ENCODE assay signal across 19 cellular contexts in genomic region chr4:53714377-53715140, GRCh38.
DNase-seq lines count a peak whose midpoint lies in the region; ATAC-seq, FAIRE-seq and TF ChIP-seq lines count a peak whose summit lies in the region.
"Had no signal": no experiment of that assay in that cellular context is flagged by ENCODE, and none has a peak within 500 bp of the region (broad histone marks: within the 10 kb centered on the region; RNA-seq: fewer than 3 reads in every experiment).

No MANE protein-coding gene starts in this region.

- H2AFZ ChIP-seq in astrocyte (ENCODE audit: low read depth, low read length) (no peak overlapping the region), hepatocyte (no peak overlapping the region), MM.1S (ENCODE audit: low read length) (no peak overlapping the region)

- peak overlapping the region; percentile 6 for H3K4me2 ChIP-seq in astrocyte (ENCODE audit: low read length)
- H3K4me2 ChIP-seq in hepatocyte = no peak overlapping the region
- H3K4me2 ChIP-seq in MM.1S (ENCODE audit: low read depth, low read length) = no peak overlapping the region

- intact Hi-C loops in activated T-helper 1 cell treated with anti-CD3 and anti-CD28 coated beads, Interleukin-12 subunit alpha, Interleukin-12 subunit beta, Interleukin-2, Interleukin-4 antibody, amounts not matched to agents 30 ng/mL and 10 ng/mL and 1 ng/mL, durations not matched to agents 14 hours and 24 hours and 36 hours (cut with micrococcal nuclease) = no loop called here

- H3K9me3 ChIP-seq in astrocyte (ENCODE audit: insufficient read depth, low read depth, low read length) = no peaks in the 10 kb centered on the region
- no peaks in the 10 kb centered on the region for H3K9me3 ChIP-seq in hepatocyte (ENCODE audit: low read depth)
- no peaks in the 10 kb centered on the region for H3K9me3 ChIP-seq in MM.1S (replicated peaks; ENCODE audit: insufficient read depth, low read length)
- H3K9me3 ChIP-seq: right atrium auricular region had no signal

- WGBS in hepatocyte (ENCODE audit: low lambda C conversion rate, missing lambda C conversion rate) = 52% methylated on average over 6 of the region's 6 CpGs

- no peaks in the 10 kb centered on the region for H3K27me3 ChIP-seq in astrocyte (ENCODE audit: insufficient read depth, low read length)
- no peaks in the 10 kb centered on the region for H3K27me3 ChIP-seq in hepatocyte
- H3K27me3 ChIP-seq in MM.1S (replicated peaks; ENCODE audit: insufficient read depth, low read length) = no peaks in the 10 kb centered on the region
- H3K27me3 ChIP-seq: right atrium auricular region had no signal

- no peaks in the 10 kb centered on the region for H3K79me2 ChIP-seq in astrocyte (ENCODE audit: insufficient read depth, low read length)
- H3K79me2 ChIP-seq in hepatocyte = no peaks in the 10 kb centered on the region
- no peaks in the 10 kb centered on the region for H3K79me2 ChIP-seq in MM.1S (ENCODE audit: low read length)

- POLR2A ChIA-PET in AG04449 (lab: Yijun Ruan, JAX) = interaction anchor here (0.6 to 2.5 kb wide), 7 partner anchors 12 to 519 kb away, joined by 3 to 6 read pairs (median 3); no protein-coding TSS in a partner anchor

- H3K4me1 Mint-ChIP-seq in HFFc6 (ENCODE audit: low read depth) = peaks cover 69% of the 10 kb centered on the region
- peaks cover 31% of the 10 kb centered on the region for H3K4me1 Mint-ChIP-seq in astrocyte (ENCODE audit: low read depth, unreplicated experiment)
- no peaks in the 10 kb centered on the region for H3K4me1 Mint-ChIP-seq in activated T-helper 1 cell treated with anti-CD3 and anti-CD28 coated beads, Interleukin-12 subunit alpha, Interleukin-12 subunit beta, Interleukin-2, Interleukin-4 antibody, amounts not matched to agents 30 ng/mL and 10 ng/mL and 1 ng/mL, durations not matched to agents 14 hours and 24 hours and 36 hours (ENCODE audit: low read depth)
- H3K4me1 Mint-ChIP-seq: activated CD4-positive, alpha-beta T cell treated with anti-CD3 and anti-CD28 coated beads, Interleukin-2, amount 10 ng/mL, durations not matched to agents 24 days and 14 days; activated naive CD4-positive, alpha-beta T cell treated with anti-CD3 and anti-CD28 coated beads, Interleukin-2, amount 10 ng/mL, durations not matched to agents 7 days and 5 days; stimulated activated naive CD8-positive, alpha-beta T cell treated with anti-CD3 and anti-CD28 coated beads, Interleukin-15, amount 100 ng/mL, for 72 hours had no signal

- H3K27ac ChIP-seq in astrocyte (ENCODE audit: low read depth, low read length) (no peak overlapping the region), hepatocyte (peak overlapping the region; percentile 15), MM.1S (ENCODE audit: low read length) (no peak overlapping the region)
- H3K27ac ChIP-seq: right atrium auricular region had no signal

- no peaks in the 10 kb centered on the region for H3F3A ChIP-seq in MM.1S (ENCODE audit: insufficient read depth, low read length)

- H3K36me3 ChIP-seq in astrocyte (ENCODE audit: insufficient read depth, low read length) (no peaks in the 10 kb centered on the region), hepatocyte (replicated peaks; ENCODE audit: insufficient read depth, low read depth) (no peaks in the 10 kb centered on the region), MM.1S (replicated peaks; ENCODE audit: insufficient read depth, low read length) (no peaks in the 10 kb centered on the region)
- H3K36me3 ChIP-seq: right atrium auricular region had no signal

- H3K9me3 Mint-ChIP-seq in HFFc6 (no peaks in the 10 kb centered on the region), astrocyte (ENCODE audit: unreplicated experiment) (no peaks in the 10 kb centered on the region)
- H3K9me3 Mint-ChIP-seq in activated T-helper 1 cell treated with anti-CD3 and anti-CD28 coated beads, Interleukin-12 subunit alpha, Interleukin-12 subunit beta, Interleukin-2, Interleukin-4 antibody, amounts not matched to agents 30 ng/mL and 10 ng/mL and 1 ng/mL, durations not matched to agents 14 hours and 24 hours and 36 hours = no peaks in the 10 kb centered on the region
- H3K9me3 Mint-ChIP-seq: activated CD4-positive, alpha-beta T cell treated with anti-CD3 and anti-CD28 coated beads, Interleukin-2, amount 10 ng/mL, durations not matched to agents 24 days and 14 days; activated naive CD4-positive, alpha-beta T cell treated with anti-CD3 and anti-CD28 coated beads, Interleukin-2, amount 10 ng/mL, durations not matched to agents 7 days and 5 days; CD8-positive, alpha-beta T cell; stimulated activated naive CD8-positive, alpha-beta T cell treated with anti-CD3 and anti-CD28 coated beads, Interleukin-15, amount 100 ng/mL, for 72 hours had no signal

- CTCF ChIA-PET in AG04449 (lab: Yijun Ruan, JAX) = interaction anchor here (0.9 to 7.3 kb wide), 10 partner anchors 9 to 519 kb away, joined by 3 to 46 read pairs (median 4); partner anchors contain the start of gene PDGFRA

- DNase-seq in AG04449 (ENCODE audit: low read depth, low spot score) = peak; percentile 67
- peak; percentile 82 for DNase-seq in HFFc6
- peak; percentile 83 for DNase-seq in astrocyte (ENCODE audit: low read depth)
- DNase-seq in hepatocyte (ENCODE audit: low spot score) = no peak
- no peak for DNase-seq in NCI-H1092 (lab: John Stamatoyannopoulos, UW)
- DNase-seq in MM.1S = no peak
- DNase-seq in activated T-helper 1 cell treated with anti-CD3 and anti-CD28 coated beads, Interleukin-12 subunit alpha, Interleukin-12 subunit beta, Interleukin-2, Interleukin-4 antibody, amounts not matched to agents 30 ng/mL and 10 ng/mL and 1 ng/mL, durations not matched to agents 14 hours and 24 hours and 36 hours (ENCODE audit: low spot score) = no peak
- DNase-seq: activated CD4-positive, alpha-beta T cell treated with anti-CD3 and anti-CD28 coated beads, Interleukin-2, amount 10 ng/mL, durations not matched to agents 24 days and 14 days; activated CD8-positive, alpha-beta memory T cell treated with anti-CD3 and anti-CD28 coated beads, Interleukin-2, amount 50 U/mL, for 48 hours; activated naive CD4-positive, alpha-beta T cell treated with anti-CD3 and anti-CD28 coated beads, Interleukin-2, amount 10 ng/mL, durations not matched to agents 7 days and 5 days; CD8-positive, alpha-beta T cell; dermis blood vessel endothelial cell; hypothalamus; NCI-H2081 treated with DMSO at 0.1 percent for 48 hours; NCI-H526 treated with DMSO at 0.1 percent for 48 hours; stimulated activated naive CD8-positive, alpha-beta T cell treated with anti-CD3 and anti-CD28 coated beads, Interleukin-15, amount 100 ng/mL, for 72 hours had no signal

- H3K36me3 Mint-ChIP-seq in HFFc6 (ENCODE audit: low read depth) = no peaks in the 10 kb centered on the region; the same call in 1 of the 2 replicates
- no peaks in the 10 kb centered on the region for H3K36me3 Mint-ChIP-seq in astrocyte (ENCODE audit: low read depth, unreplicated experiment)
- no peaks in the 10 kb centered on the region for H3K36me3 Mint-ChIP-seq in activated T-helper 1 cell treated with anti-CD3 and anti-CD28 coated beads, Interleukin-12 subunit alpha, Interleukin-12 subunit beta, Interleukin-2, Interleukin-4 antibody, amounts not matched to agents 30 ng/mL and 10 ng/mL and 1 ng/mL, durations not matched to agents 14 hours and 24 hours and 36 hours (ENCODE audit: low read depth)
- H3K36me3 Mint-ChIP-seq: activated naive CD4-positive, alpha-beta T cell treated with anti-CD3 and anti-CD28 coated beads, Interleukin-2, amount 10 ng/mL, durations not matched to agents 7 days and 5 days; CD8-positive, alpha-beta T cell had no signal

- H4K20me1 ChIP-seq in astrocyte (ENCODE audit: insufficient read depth, low read length) (no peaks in the 10 kb centered on the region), hepatocyte (ENCODE audit: insufficient read depth, poor library complexity, severe bottlenecking) (no peaks in the 10 kb centered on the region), MM.1S (ENCODE audit: insufficient read depth, low read length) (no peaks in the 10 kb centered on the region)

- H3K9ac ChIP-seq in astrocyte (ENCODE audit: low read length) (no peak overlapping the region), MM.1S (ENCODE audit: low read length) (no peak overlapping the region)

- TF ChIP-seq CTCF in AG04449 (IDR thresholded peaks at IDR 0.05; ENCODE audit: insufficient read depth, low read length, missing control alignments) (no peak), HFFc6 (IDR thresholded peaks at IDR 0.05) (no peak), astrocyte (IDR thresholded peaks at IDR 0.05; ENCODE audit: insufficient read depth, low read depth, low read length) (no peak), hepatocyte (IDR thresholded peaks at IDR 0.05; ENCODE audit: poor library complexity) (no peak), MM.1S (IDR thresholded peaks at IDR 0.05; ENCODE audit: low read length) (no peak)

- H3K4me3 ChIP-seq in AG04449 (ENCODE audit: low read depth, low read length) (no peak overlapping the region), astrocyte (ENCODE audit: insufficient read depth, low read depth, low read length) (no peak overlapping the region), hepatocyte (no peak overlapping the region), MM.1S (ENCODE audit: low read length) (no peak overlapping the region)
- H3K4me3 ChIP-seq: right atrium auricular region had no signal

- H3K27ac Mint-ChIP-seq in HFFc6 = peak overlapping the region; percentile 69
- no peak overlapping the region for H3K27ac Mint-ChIP-seq in astrocyte (ENCODE audit: unreplicated experiment)
- no peak overlapping the region for H3K27ac Mint-ChIP-seq in activated T-helper 1 cell treated with anti-CD3 and anti-CD28 coated beads, Interleukin-12 subunit alpha, Interleukin-12 subunit beta, Interleukin-2, Interleukin-4 antibody, amounts not matched to agents 30 ng/mL and 10 ng/mL and 1 ng/mL, durations not matched to agents 14 hours and 24 hours and 36 hours
- H3K27ac Mint-ChIP-seq: activated CD4-positive, alpha-beta T cell treated with anti-CD3 and anti-CD28 coated beads, Interleukin-2, amount 10 ng/mL, durations not matched to agents 24 days and 14 days; activated naive CD4-positive, alpha-beta T cell treated with anti-CD3 and anti-CD28 coated beads, Interleukin-2, amount 10 ng/mL, durations not matched to agents 7 days and 5 days; CD8-positive, alpha-beta T cell had no signal

- FAIRE-seq in astrocyte (lab: Jason Lieb, UNC) = no peak
- FAIRE-seq: A204.1 had no signal

- peaks cover 11% of the 10 kb centered on the region for H3K4me1 ChIP-seq in astrocyte (ENCODE audit: insufficient read depth, low read length)
- peaks cover 12% of the 10 kb centered on the region for H3K4me1 ChIP-seq in hepatocyte (ENCODE audit: insufficient read depth)
- H3K4me1 ChIP-seq in MM.1S (ENCODE audit: low read length) = 0 out of 2 replicates have a peak, but pooled peaks cover 4% of the 10 kb centered on the region
- H3K4me1 ChIP-seq: right atrium auricular region had no signal

- peak overlapping the region; percentile 16 for H3K4me3 Mint-ChIP-seq in HFFc6
- no peak overlapping the region for H3K4me3 Mint-ChIP-seq in astrocyte (ENCODE audit: unreplicated experiment)
- no peak overlapping the region for H3K4me3 Mint-ChIP-seq in activated T-helper 1 cell treated with anti-CD3 and anti-CD28 coated beads, Interleukin-12 subunit alpha, Interleukin-12 subunit beta, Interleukin-2, Interleukin-4 antibody, amounts not matched to agents 30 ng/mL and 10 ng/mL and 1 ng/mL, durations not matched to agents 14 hours and 24 hours and 36 hours
- H3K4me3 Mint-ChIP-seq: activated CD4-positive, alpha-beta T cell treated with anti-CD3 and anti-CD28 coated beads, Interleukin-2, amount 10 ng/mL, durations not matched to agents 24 days and 14 days; activated naive CD4-positive, alpha-beta T cell treated with anti-CD3 and anti-CD28 coated beads, Interleukin-2, amount 10 ng/mL, durations not matched to agents 7 days and 5 days; CD8-positive, alpha-beta T cell; stimulated activated naive CD8-positive, alpha-beta T cell treated with anti-CD3 and anti-CD28 coated beads, Interleukin-15, amount 100 ng/mL, for 72 hours had no signal

- H3K27me3 Mint-ChIP-seq in HFFc6 (ENCODE audit: insufficient read depth) = peaks cover 4% of the 10 kb centered on the region
- H3K27me3 Mint-ChIP-seq in astrocyte (ENCODE audit: low read depth, unreplicated experiment) = peaks cover 1% of the 10 kb centered on the region
- H3K27me3 Mint-ChIP-seq in activated T-helper 1 cell treated with anti-CD3 and anti-CD28 coated beads, Interleukin-12 subunit alpha, Interleukin-12 subunit beta, Interleukin-2, Interleukin-4 antibody, amounts not matched to agents 30 ng/mL and 10 ng/mL and 1 ng/mL, durations not matched to agents 14 hours and 24 hours and 36 hours (ENCODE audit: insufficient read depth) = peaks cover 2% of the 10 kb centered on the region
- H3K27me3 Mint-ChIP-seq: activated CD4-positive, alpha-beta T cell treated with anti-CD3 and anti-CD28 coated beads, Interleukin-2, amount 10 ng/mL, durations not matched to agents 24 days and 14 days; activated naive CD4-positive, alpha-beta T cell treated with anti-CD3 and anti-CD28 coated beads, Interleukin-2, amount 10 ng/mL, durations not matched to agents 7 days and 5 days had no signal

- H3K9me2 ChIP-seq in hepatocyte (replicated peaks; ENCODE audit: insufficient read depth) = no peaks in the 10 kb centered on the region
- H3K9me2 ChIP-seq in MM.1S (replicated peaks; ENCODE audit: insufficient read depth, low read length) = no peaks in the 10 kb centered on the region

- no peak for ATAC-seq in HG02798 (IDR thresholded peaks at IDR 0.05; ENCODE audit: poor library complexity, unreplicated experiment)
- ATAC-seq: CD8-positive, alpha-beta T cell; stimulated activated naive CD8-positive, alpha-beta T cell treated with anti-CD3 and anti-CD28 coated beads, Interleukin-15, amount 100 ng/mL, for 72 hours had no signal

Comparison
In these comparisons a context has a peak if more than half of its experiments do, and no peak if none do; other contexts are left out.
1. DNase-seq: peak in AG04449 (single experiment), HFFc6 (single experiment) and astrocyte (single experiment); none in hepatocyte (single experiment), NCI-H1092 (single experiment), MM.1S (single experiment) and activated T-helper 1 cell treated with anti-CD3 and anti-CD28 coated beads, Interleukin-12 subunit alpha, Interleukin-12 subunit beta, Interleukin-2, Interleukin-4 antibody, amounts not matched to agents 30 ng/mL and 10 ng/mL and 1 ng/mL, durations not matched to agents 14 hours and 24 hours and 36 hours (single experiment).